ENCODE assay signal across 9 cellular contexts in genomic region chr11:93718057-93718563, GRCh38. TPM values are rescaled to one million over a fixed set of nuclear protein-coding genes. Genes with fewer than 3 reads are reported as not detected.
DNase-seq lines count a peak whose midpoint lies in the region; ATAC-seq and TF ChIP-seq lines count a peak whose summit lies in the region.
"Had no signal": no experiment of that assay in that cellular context is flagged by ENCODE, and none has a peak within 500 bp of the region (broad histone marks: within the 10 kb centered on the region; RNA-seq: fewer than 3 reads in every experiment).

No MANE protein-coding gene starts in this region.

- no peak overlapping the region for H3K4me3 ChIP-seq in CD8-positive, alpha-beta memory T cell (ENCODE audit: low read length)
- H3K4me3 ChIP-seq in adrenal gland: no peak overlapping the region
- H3K4me3 ChIP-seq in WERI-Rb-1 (ENCODE audit: low read depth, low read length): no peak overlapping the region
- no peak overlapping the region for H3K4me3 ChIP-seq in esophagus muscularis mucosa
- H3K4me3 ChIP-seq: SK-N-MC had no signal

- peak in 1 of 5 donors; percentile 22 for DNase-seq in CD8-positive, alpha-beta memory T cell
- no peak for DNase-seq in activated T-helper 1 cell treated with anti-CD3 and anti-CD28 coated beads, Interleukin-12 subunit alpha, Interleukin-12 subunit beta, Interleukin-2, Interleukin-4 antibody, amounts not matched to agents 30 ng/mL and 10 ng/mL and 1 ng/mL, durations not matched to agents 14 hours and 24 hours and 36 hours (ENCODE audit: low spot score)
- no peak for DNase-seq in adrenal gland
- no peak for DNase-seq in WERI-Rb-1
- DNase-seq in esophagus muscularis mucosa (ENCODE audit: extremely low spot score): no peak
- DNase-seq in substantia nigra (lab: John Stamatoyannopoulos, UW): no peak

- H3K9me3 ChIP-seq in CD8-positive, alpha-beta memory T cell (ENCODE audit: low read length): no peaks in the 10 kb centered on the region
- no peaks in the 10 kb centered on the region for H3K9me3 ChIP-seq in adrenal gland (replicated peaks in 1 of 3)
- H3K9me3 ChIP-seq in WERI-Rb-1 (ENCODE audit: severe bottlenecking): no peaks in the 10 kb centered on the region
- no peaks in the 10 kb centered on the region for H3K9me3 ChIP-seq in esophagus muscularis mucosa

- H3K9me3 Mint-ChIP-seq in CD8-positive, alpha-beta memory T cell: no peaks in the 10 kb centered on the region
- H3K9me3 Mint-ChIP-seq in activated T-helper 1 cell treated with anti-CD3 and anti-CD28 coated beads, Interleukin-12 subunit alpha, Interleukin-12 subunit beta, Interleukin-2, Interleukin-4 antibody, amounts not matched to agents 30 ng/mL and 10 ng/mL and 1 ng/mL, durations not matched to agents 14 hours and 24 hours and 36 hours: no peaks in the 10 kb centered on the region

- H3K36me3 Mint-ChIP-seq in CD8-positive, alpha-beta memory T cell: peaks cover 24 to 59% (median 26%) of the 10 kb centered on the region in 3 donors
- peaks cover 50% of the 10 kb centered on the region for H3K36me3 Mint-ChIP-seq in activated T-helper 1 cell treated with anti-CD3 and anti-CD28 coated beads, Interleukin-12 subunit alpha, Interleukin-12 subunit beta, Interleukin-2, Interleukin-4 antibody, amounts not matched to agents 30 ng/mL and 10 ng/mL and 1 ng/mL, durations not matched to agents 14 hours and 24 hours and 36 hours (ENCODE audit: low read depth)

- POLR2A ChIA-PET in CD8-positive, alpha-beta memory T cell (lab: Charles Lee): no interaction called here

- H3K4me1 ChIP-seq in CD8-positive, alpha-beta memory T cell (ENCODE audit: insufficient read depth, low read length): peaks cover 15% of the 10 kb centered on the region
- H3K4me1 ChIP-seq in adrenal gland (replicated peaks in 1 of 2) (no peaks in the 10 kb centered on the region), esophagus muscularis mucosa (no peaks in the 10 kb centered on the region)

- ATAC-seq in GM19467 (IDR thresholded peaks at IDR 0.05; ENCODE audit: unreplicated experiment) (peak; percentile 89), HG03442 (IDR thresholded peaks at IDR 0.05; ENCODE audit: unreplicated experiment) (peak; percentile 92)

- CTCF ChIA-PET in CD8-positive, alpha-beta memory T cell (lab: Charles Lee): interaction anchor here (1.2 kb wide), 1 partner anchor 14 kb away, joined by 3 read pairs; no protein-coding TSS in a partner anchor

- TF ChIP-seq EP300 in esophagus muscularis mucosa (IDR thresholded peaks at IDR 0.05): no peak

- intact Hi-C loops in activated T-helper 1 cell treated with anti-CD3 and anti-CD28 coated beads, Interleukin-12 subunit alpha, Interleukin-12 subunit beta, Interleukin-2, Interleukin-4 antibody, amounts not matched to agents 30 ng/mL and 10 ng/mL and 1 ng/mL, durations not matched to agents 14 hours and 24 hours and 36 hours (cut with micrococcal nuclease): no loop called here
- intact Hi-C loops in adrenal gland (cut with DNase I): no loop called here
- intact Hi-C loops in esophagus muscularis mucosa (cut with DNase I): no loop called here

- peaks cover 11% of the 10 kb centered on the region for H3K36me3 ChIP-seq in CD8-positive, alpha-beta memory T cell (ENCODE audit: insufficient read depth, low read length)
- H3K36me3 ChIP-seq in adrenal gland (replicated peaks in 1 of 2) (peaks cover 0 to 9% of the 10 kb centered on the region in 2 donors), WERI-Rb-1 (peaks cover 70% of the 10 kb centered on the region), esophagus muscularis mucosa (peaks cover 9 to 77% (median 34%) of the 10 kb centered on the region in 4 donors)

- no peak for TF ChIP-seq POLR2A in adrenal gland (IDR thresholded peaks at IDR 0.05)
- no peak for TF ChIP-seq POLR2A in esophagus muscularis mucosa (IDR thresholded peaks at IDR 0.05; ENCODE audit: low read depth)

- H3K27me3 Mint-ChIP-seq in CD8-positive, alpha-beta memory T cell: no peaks in the 10 kb centered on the region
- H3K27me3 Mint-ChIP-seq in activated T-helper 1 cell treated with anti-CD3 and anti-CD28 coated beads, Interleukin-12 subunit alpha, Interleukin-12 subunit beta, Interleukin-2, Interleukin-4 antibody, amounts not matched to agents 30 ng/mL and 10 ng/mL and 1 ng/mL, durations not matched to agents 14 hours and 24 hours and 36 hours (ENCODE audit: insufficient read depth): no peaks in the 10 kb centered on the region

- H3K27ac Mint-ChIP-seq in CD8-positive, alpha-beta memory T cell: peak overlapping the region; percentile 37 to 81 (median 70)
- H3K27ac Mint-ChIP-seq in activated T-helper 1 cell treated with anti-CD3 and anti-CD28 coated beads, Interleukin-12 subunit alpha, Interleukin-12 subunit beta, Interleukin-2, Interleukin-4 antibody, amounts not matched to agents 30 ng/mL and 10 ng/mL and 1 ng/mL, durations not matched to agents 14 hours and 24 hours and 36 hours: peak overlapping the region; percentile 66

- no peak for TF ChIP-seq CTCF in adrenal gland (IDR thresholded peaks at IDR 0.05)
- TF ChIP-seq CTCF in WERI-Rb-1 (IDR thresholded peaks at IDR 0.05; ENCODE audit: low read depth, low read length): no peak
- TF ChIP-seq CTCF in esophagus muscularis mucosa (IDR thresholded peaks at IDR 0.05): no peak

- peaks cover 18 to 23% (median 22%) of the 10 kb centered on the region in 3 donors for H3K4me1 Mint-ChIP-seq in CD8-positive, alpha-beta memory T cell
- peaks cover 26% of the 10 kb centered on the region for H3K4me1 Mint-ChIP-seq in activated T-helper 1 cell treated with anti-CD3 and anti-CD28 coated beads, Interleukin-12 subunit alpha, Interleukin-12 subunit beta, Interleukin-2, Interleukin-4 antibody, amounts not matched to agents 30 ng/mL and 10 ng/mL and 1 ng/mL, durations not matched to agents 14 hours and 24 hours and 36 hours (ENCODE audit: low read depth)

- H3K27ac ChIP-seq in CD8-positive, alpha-beta memory T cell (ENCODE audit: low read depth, low read length): peak overlapping the region; percentile 38
- H3K27ac ChIP-seq in adrenal gland (peak overlapping the region in 1 of 5 donors; percentile 33), WERI-Rb-1 (no peak overlapping the region), esophagus muscularis mucosa (replicated peaks in 1 of 4) (no peak overlapping the region), substantia nigra (ENCODE audit: low read depth, low read length, poor library complexity, severe bottlenecking) (no peak overlapping the region)
- H3K27ac ChIP-seq: SK-N-MC had no signal

- peak overlapping the region in 6 of 7 donors; percentile 4 to 41 (median 16) for H3K4me3 Mint-ChIP-seq in CD8-positive, alpha-beta memory T cell
- no peak overlapping the region for H3K4me3 Mint-ChIP-seq in activated T-helper 1 cell treated with anti-CD3 and anti-CD28 coated beads, Interleukin-12 subunit alpha, Interleukin-12 subunit beta, Interleukin-2, Interleukin-4 antibody, amounts not matched to agents 30 ng/mL and 10 ng/mL and 1 ng/mL, durations not matched to agents 14 hours and 24 hours and 36 hours

- H3K27me3 ChIP-seq in CD8-positive, alpha-beta memory T cell (ENCODE audit: insufficient read depth, low read length, poor library complexity, severe bottlenecking): no peaks in the 10 kb centered on the region
- no peaks in the 10 kb centered on the region for H3K27me3 ChIP-seq in adrenal gland
- H3K27me3 ChIP-seq in WERI-Rb-1 (ENCODE audit: insufficient read depth, low read depth, severe bottlenecking): no peaks in the 10 kb centered on the region
- H3K27me3 ChIP-seq in esophagus muscularis mucosa: no peaks in the 10 kb centered on the region

- 76 to 86% (median 80%) methylated on average over 4 of the region's 4 CpGs for WGBS in adrenal gland, 4 donors
- WGBS in esophagus muscularis mucosa: 76% methylated on average over 4 of the region's 4 CpGs

RNA-seq across cellular contexts. Expression of gene TAF1D, which starts 23.2 kb away (rescaled TPM):
- total RNA-seq in CD8-positive, alpha-beta memory T cell: 100 to 1,000 TPM; 249 to 265 TPM
- 18.0 TPM for polyA plus RNA-seq in CD8-positive, alpha-beta memory T cell
- 337 and 345 TPM in 2 replicates for total RNA-seq in activated T-helper 1 cell treated with anti-CD3 and anti-CD28 coated beads, Interleukin-12 subunit alpha, Interleukin-12 subunit beta, Interleukin-2, Interleukin-4 antibody, amounts not matched to agents 30 ng/mL and 10 ng/mL and 1 ng/mL, durations not matched to agents 14 hours and 24 hours and 36 hours
- total RNA-seq in adrenal gland (10 to 100 TPM; 20.8 to 91.0 (median 50.3) TPM), esophagus muscularis mucosa (10 to 100 TPM; 34.7 to 61.8 (median 46.3) TPM)
- 100 to 1,000 TPM in 2 of 3 donors, 10 to 100 TPM in 1; 72.1 to 262 (median 131) TPM for polyA plus RNA-seq in adrenal gland

RNA-seq across cellular contexts. Expression of gene C11orf54, which starts 23.4 kb away (rescaled TPM):
- total RNA-seq in CD8-positive, alpha-beta memory T cell: 10 to 100 TPM; 14.9 to 16.8 TPM
- 18.6 TPM for polyA plus RNA-seq in CD8-positive, alpha-beta memory T cell
- total RNA-seq in activated T-helper 1 cell treated with anti-CD3 and anti-CD28 coated beads, Interleukin-12 subunit alpha, Interleukin-12 subunit beta, Interleukin-2, Interleukin-4 antibody, amounts not matched to agents 30 ng/mL and 10 ng/mL and 1 ng/mL, durations not matched to agents 14 hours and 24 hours and 36 hours: 19.3 and 21.6 TPM in 2 replicates
- total RNA-seq in adrenal gland (10 to 100 TPM; 28.7 to 68.2 (median 36.3) TPM), esophagus muscularis mucosa (10 to 100 TPM; 27.7 to 46.7 (median 37.9) TPM)
- polyA plus RNA-seq in adrenal gland: 10 to 100 TPM; 15.2 to 31.9 (median 19.1) TPM

RNA-seq across cellular contexts. Expression of gene CEP295, which starts 56.6 kb away (rescaled TPM):
- total RNA-seq in CD8-positive, alpha-beta memory T cell: 10 to 100 TPM; 20.4 to 23.8 TPM
- polyA plus RNA-seq in CD8-positive, alpha-beta memory T cell: 1.8 TPM
- total RNA-seq in activated T-helper 1 cell treated with anti-CD3 and anti-CD28 coated beads, Interleukin-12 subunit alpha, Interleukin-12 subunit beta, Interleukin-2, Interleukin-4 antibody, amounts not matched to agents 30 ng/mL and 10 ng/mL and 1 ng/mL, durations not matched to agents 14 hours and 24 hours and 36 hours: 29.4 and 29.7 TPM in 2 replicates
- total RNA-seq in adrenal gland: 10 to 100 TPM in 3 of 8 donors, 1 to 10 TPM in 5; 4.5 to 19.8 (median 8.9) TPM
- 10 to 100 TPM in 2 of 3 donors, 1 to 10 TPM in 1; 6.4 to 31.5 (median 10.6) TPM for polyA plus RNA-seq in adrenal gland
- total RNA-seq in esophagus muscularis mucosa: 10 to 100 TPM; 10.1 to 13.3 (median 11.9) TPM
